18 cellular contexts compared by ENCODE assay signal in the genomic region with DNA sequence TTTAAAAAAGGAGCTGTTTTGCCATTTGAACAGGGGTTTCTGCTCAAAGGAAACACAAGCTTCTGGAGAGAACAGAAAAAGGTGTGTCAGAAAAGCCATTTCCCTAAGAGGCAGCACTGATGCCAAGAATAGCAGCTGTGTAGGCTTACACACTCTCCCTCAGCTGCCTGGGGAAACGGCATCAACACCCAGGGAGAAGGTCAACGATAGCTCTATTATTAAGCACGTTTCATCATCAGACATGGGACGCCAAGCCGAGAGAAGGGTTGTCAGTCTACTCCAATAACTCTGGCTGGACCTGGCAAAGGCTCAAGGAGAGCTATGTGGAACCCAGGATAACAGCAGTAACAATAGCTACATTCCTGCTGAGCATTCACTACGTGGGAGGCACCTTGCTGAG.
DNase-seq lines count a peak whose midpoint lies in the region; ATAC-seq and TF ChIP-seq lines count a peak whose summit lies in the region.
"Had no signal": no experiment of that assay in that cellular context is flagged by ENCODE, and none has a peak within 500 bp of the region (broad histone marks: within the 10 kb centered on the region; RNA-seq: fewer than 3 reads in every experiment).

No MANE protein-coding gene starts in this region.

- no peak overlapping the region for H3K4me2 ChIP-seq in osteoblast (ENCODE audit: insufficient read depth, low read length)

- no peak overlapping the region for H2AFZ ChIP-seq in osteoblast (ENCODE audit: low read length)

- ATAC-seq in left cardiac atrium = peak; percentile 85 to 94
- no peak for ATAC-seq in HG03108 (IDR thresholded peaks at IDR 0.05; ENCODE audit: unreplicated experiment)
- ATAC-seq in GM21737 (IDR thresholded peaks at IDR 0.05; ENCODE audit: unreplicated experiment) = no peak
- ATAC-seq in body of pancreas = no peak
- ATAC-seq: foreskin keratinocyte; stimulated activated effector memory CD8-positive, alpha-beta T cell treated with anti-CD3 and anti-CD28 coated beads, Interleukin-12 subunit alpha, Interleukin-12 subunit beta, amount 100 ng/mL, for 72 hours had no signal

- no peak overlapping the region for H3K4me3 ChIP-seq in osteoblast (ENCODE audit: insufficient read depth, low read length)
- no peak overlapping the region for H3K4me3 ChIP-seq in body of pancreas
- H3K4me3 ChIP-seq: sigmoid colon, tibial nerve had no signal

- no peaks in the 10 kb centered on the region for H3K79me2 ChIP-seq in osteoblast (ENCODE audit: insufficient read depth, low read length)

- H3K27me3 ChIP-seq in osteoblast (ENCODE audit: insufficient read depth, low read length) = peaks cover 4% of the 10 kb centered on the region
- H3K27me3 ChIP-seq in body of pancreas = no peaks in the 10 kb centered on the region
- H3K27me3 ChIP-seq: foreskin keratinocyte, sigmoid colon, tibial nerve had no signal

- H3K27ac ChIP-seq in osteoblast (ENCODE audit: low read depth, low read length) (no peak overlapping the region), body of pancreas (no peak overlapping the region)
- H3K27ac ChIP-seq: foreskin keratinocyte, sigmoid colon, tibial nerve had no signal

- TF ChIP-seq CTCF in osteoblast (IDR thresholded peaks at IDR 0.05; ENCODE audit: extremely low read depth, low read depth, low read length) = no peak
- no peak for TF ChIP-seq CTCF in body of pancreas (IDR thresholded peaks at IDR 0.05)

- H3K36me3 ChIP-seq in osteoblast (ENCODE audit: insufficient read depth, low read length) (no peaks in the 10 kb centered on the region), body of pancreas (replicated peaks in 1 of 2; ENCODE audit: insufficient read depth in 1 of 2, low read depth in 2 of 2) (no peaks in the 10 kb centered on the region)
- H3K36me3 ChIP-seq: sigmoid colon, tibial nerve had no signal

- H3K9me3 ChIP-seq in osteoblast (ENCODE audit: low read depth, low read length) (no peaks in the 10 kb centered on the region), body of pancreas (no peaks in the 10 kb centered on the region)
- H3K9me3 ChIP-seq: Caco-2 had no signal

- DNase-seq in DMS 273 treated with DMSO at 0.1 percent for 48 hours (lab: John Stamatoyannopoulos, UW) (peak; percentile 24), NCI-H146 treated with DMSO at 0.1 percent for 48 hours (lab: John Stamatoyannopoulos, UW; ENCODE audit: unreplicated experiment) (peak; percentile 16), NCI-H748 (lab: John Stamatoyannopoulos, UW; ENCODE audit: unreplicated experiment) (peak; percentile 95), left cardiac atrium (peak; percentile 71), osteoblast (ENCODE audit: insufficient read length, low spot score, missing footprints) (no peak), body of pancreas (no peak)
- DNase-seq: activated CD4-positive, alpha-beta T cell treated with anti-CD3 and anti-CD28 coated beads, Interleukin-2, amount 50 U/mL, for 1 hour; activated T-cell treated with anti-CD3 and anti-CD28 coated beads, Interleukin-2, amount 50 U/mL, for 48 hours; Caco-2; endodermal cell; foreskin keratinocyte; immature natural killer cell; NK-92 treated with Interleukin-12 subunit alpha and Interleukin-12 subunit beta, amount 100 ng/mL, for 24 hours; sigmoid colon had no signal

- no peaks in the 10 kb centered on the region for H4K20me1 ChIP-seq in osteoblast (ENCODE audit: insufficient read depth, low read length)

- no peak for TF ChIP-seq POLR2A in body of pancreas (IDR thresholded peaks at IDR 0.05)

- 35 to 46% methylated on average over 6 of the region's 6 CpGs for WGBS in body of pancreas, 2 donors

- intact Hi-C loops in left cardiac atrium (cut with DNase I) (no loop called here), body of pancreas (cut with DNase I) (no loop called here)

- H3K4me1 ChIP-seq in osteoblast (ENCODE audit: insufficient read depth, low read length) = no peaks in the 10 kb centered on the region
- H3K4me1 ChIP-seq in body of pancreas = no peaks in the 10 kb centered on the region
- H3K4me1 ChIP-seq: Caco-2, foreskin keratinocyte, sigmoid colon, tibial nerve had no signal

Comparison
In these comparisons a context has a peak if more than half of its experiments do, and no peak if none do; other contexts are left out.
1. DNase-seq: peak in DMS 273 treated with DMSO at 0.1 percent for 48 hours (single experiment), NCI-H146 treated with DMSO at 0.1 percent for 48 hours (single experiment), NCI-H748 (single experiment) and left cardiac atrium (single experiment); none in osteoblast (single experiment) and body of pancreas (0 of 4).
2. ATAC-seq: peak in left cardiac atrium (2 of 2); none in HG03108 (single experiment), GM21737 (single experiment) and body of pancreas (single experiment).